Comparison of ENCODE assay signal across 25 cellular contexts in genomic region chr17:71229036-71229435, GRCh38.
"Had no signal": no experiment of that assay in that cellular context is flagged by ENCODE, and none has a peak within 500 bp of the region (broad histone marks: within the 10 kb centered on the region; RNA-seq: fewer than 3 reads in every experiment).

No MANE protein-coding gene starts in this region.

- FAIRE-seq: frontal cortex, kidney had no signal

- ATAC-seq: esophagus mucosa; left colon; right cardiac atrium; stimulated activated naive CD8-positive, alpha-beta T cell treated with anti-CD3 and anti-CD28 coated beads, Interleukin-15, Interleukin-2, amounts not matched to agents 100 U/mL and 50 U/mL, for 24 hours had no signal

- H3K27ac ChIP-seq: adrenal gland, ascending aorta, breast epithelium, testis, transverse colon, VCaP had no signal

- DNase-seq: activated CD4-positive, alpha-beta T cell treated with anti-CD3 and anti-CD28 coated beads for 4 hours; activated CD4-positive, alpha-beta T cell treated with anti-CD3 and anti-CD28 coated beads, Interleukin-2, amount 50 U/mL, for 4 hours; activated effector memory CD4-positive, alpha-beta T cell treated with Interleukin-2 at 50 U/mL for 16 hours; activated naive CD4-positive, alpha-beta T cell treated with Interleukin-2 at 50 U/mL for 16 hours; activated naive CD8-positive, alpha-beta T cell treated with anti-CD3 and anti-CD28 coated beads for 36 hours; adrenal gland; central memory CD4-positive, alpha-beta T cell; endodermal cell; hippocampal formation; immature natural killer cell; kidney; left colon; mammary epithelial cell; posterior cingulate gyrus; right cardiac atrium; stimulated activated CD4-positive, alpha-beta T cell treated with anti-CD3 and anti-CD28 coated beads, Interleukin-12 subunit alpha, Interleukin-12 subunit beta, amount 100 ng/mL, for 4 hours; stimulated activated CD4-positive, alpha-beta T cell treated with anti-CD3 and anti-CD28 coated beads, Interleukin-4, amount 100 ng/mL, for 1 hour; stimulated activated naive CD8-positive, alpha-beta T cell treated with anti-CD3 and anti-CD28 coated beads, Interleukin-15, Interleukin-2, amounts not matched to agents 100 U/mL and 50 U/mL, for 24 hours; testis; transverse colon had no signal

- H3K9me3 ChIP-seq: adrenal gland, ascending aorta, breast epithelium, testis, transverse colon had no signal

- H3K27me3 ChIP-seq: adrenal gland, ascending aorta, breast epithelium, testis, transverse colon had no signal

- H3K4me3 ChIP-seq: adrenal gland, ascending aorta, breast epithelium, testis, transverse colon had no signal

- H3K4me1 ChIP-seq: adrenal gland, ascending aorta, breast epithelium, testis, transverse colon had no signal

- H3K36me3 ChIP-seq: adrenal gland, ascending aorta, breast epithelium, transverse colon had no signal
